ENCODE assay signal across 1 cellular context in genomic region chr5:138386290-138386689, GRCh38.
TF ChIP-seq lines count a peak whose summit lies in the region.

No MANE protein-coding gene starts in this region.

TF ChIP-seq in K562, 482 proteins besides CTCF, POLR2A, EP300 and RAD21:
- TF ChIP-seq ZNF586 (CRISPR knock-in tag; conservative IDR thresholded peaks at IDR 0.05) = no peak
- TF ChIP-seq ZNF384 (IDR thresholded peaks at IDR 0.05; ENCODE audit: low read depth, low read length) = no peak
- no peak for TF ChIP-seq MNT (conservative IDR thresholded peaks at IDR 0.05)
- no peak for TF ChIP-seq NRF1 (conservative IDR thresholded peaks at IDR 0.05 in 1 of 2, IDR thresholded peaks at IDR 0.05 in 1 of 2)
- no peak for TF ChIP-seq HEY1 (CRISPR knock-in tag; IDR thresholded peaks at IDR 0.05; ENCODE audit: borderline replicate concordance)
